In the genomic region with DNA sequence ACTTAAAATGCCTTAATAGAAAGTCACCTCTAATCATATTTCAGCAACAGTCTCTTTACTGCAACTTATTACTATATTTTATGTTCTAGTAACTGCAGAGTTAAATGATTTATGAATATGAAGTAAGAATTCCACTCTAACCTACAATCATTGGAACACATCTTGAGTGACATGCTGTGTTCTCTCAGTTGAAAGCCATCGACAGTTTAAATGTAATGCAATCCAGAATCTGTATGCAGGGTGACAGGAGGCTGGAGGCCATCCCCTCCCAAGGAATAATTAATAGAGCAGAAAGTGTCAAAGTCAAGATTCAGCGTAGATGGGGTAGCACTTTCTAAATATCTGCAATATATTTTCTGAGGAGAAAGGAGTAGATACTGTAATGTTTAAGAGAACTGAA, we compare ENCODE assay signal across 2 cellular contexts.
TF ChIP-seq lines count a peak whose summit lies in the region.

No MANE protein-coding gene starts in this region.

TF ChIP-seq in SK-N-SH, 30 proteins besides CTCF, POLR2A, EP300 and RAD21 (continued from another document):
- TF ChIP-seq, protein P1, sequence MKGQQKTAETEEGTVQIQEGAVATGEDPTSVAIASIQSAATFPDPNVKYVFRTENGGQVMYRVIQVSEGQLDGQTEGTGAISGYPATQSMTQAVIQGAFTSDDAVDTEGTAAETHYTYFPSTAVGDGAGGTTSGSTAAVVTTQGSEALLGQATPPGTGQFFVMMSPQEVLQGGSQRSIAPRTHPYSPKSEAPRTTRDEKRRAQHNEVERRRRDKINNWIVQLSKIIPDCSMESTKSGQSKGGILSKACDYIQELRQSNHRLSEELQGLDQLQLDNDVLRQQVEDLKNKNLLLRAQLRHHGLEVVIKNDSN (IDR thresholded peaks at IDR 0.05; ENCODE audit: borderline replicate concordance, low read depth) = no peak
- TF ChIP-seq EZH2phosphoT487 (IDR thresholded peaks at IDR 0.05; ENCODE audit: borderline replicate concordance, low read depth) (no peak), GATA2 (CRISPR knock-in tag; IDR thresholded peaks at IDR 0.05) (no peak), SIN3A (IDR thresholded peaks at IDR 0.05; ENCODE audit: borderline replicate concordance, low read depth, low read length) (no peak), POLR2AphosphoS5 (IDR thresholded peaks at IDR 0.05; ENCODE audit: low read depth, low read length) (no peak), GABPA (IDR thresholded peaks at IDR 0.05; ENCODE audit: low read depth) (no peak), RFX5 (IDR thresholded peaks at IDR 0.05; ENCODE audit: low read length) (no peak), FOSL2 (IDR thresholded peaks at IDR 0.05; ENCODE audit: borderline replicate concordance, low read depth) (no peak), SMC3 (IDR thresholded peaks at IDR 0.05; ENCODE audit: low read depth, low read length) (no peak), MXI1 (IDR thresholded peaks at IDR 0.05; ENCODE audit: low read depth, low read length) (no peak), FOXJ3 (CRISPR knock-in tag; IDR thresholded peaks at IDR 0.05) (no peak), MEF2A (IDR thresholded peaks at IDR 0.05; ENCODE audit: borderline replicate concordance, low read depth) (no peak), CHD2 (IDR thresholded peaks at IDR 0.05; ENCODE audit: low read length, partially characterized antibody) (no peak), TCF12 (IDR thresholded peaks at IDR 0.05) (no peak), JUND (IDR thresholded peaks at IDR 0.05) (no peak), NRF1 (IDR thresholded peaks at IDR 0.05; ENCODE audit: low read depth, low read length) (no peak)
- TF ChIP-seq, protein P2, sequence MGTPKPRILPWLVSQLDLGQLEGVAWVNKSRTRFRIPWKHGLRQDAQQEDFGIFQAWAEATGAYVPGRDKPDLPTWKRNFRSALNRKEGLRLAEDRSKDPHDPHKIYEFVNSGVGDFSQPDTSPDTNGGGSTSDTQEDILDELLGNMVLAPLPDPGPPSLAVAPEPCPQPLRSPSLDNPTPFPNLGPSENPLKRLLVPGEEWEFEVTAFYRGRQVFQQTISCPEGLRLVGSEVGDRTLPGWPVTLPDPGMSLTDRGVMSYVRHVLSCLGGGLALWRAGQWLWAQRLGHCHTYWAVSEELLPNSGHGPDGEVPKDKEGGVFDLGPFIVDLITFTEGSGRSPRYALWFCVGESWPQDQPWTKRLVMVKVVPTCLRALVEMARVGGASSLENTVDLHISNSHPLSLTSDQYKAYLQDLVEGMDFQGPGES (IDR thresholded peaks at IDR 0.05; ENCODE audit: low read depth, low read length) = no peak

TF ChIP-seq in SK-N-SH treated with all-trans-retinoic acid at 6 μM for 48 hours, 23 proteins besides CTCF, POLR2A, EP300 and RAD21 (continued from another document):
- TF ChIP-seq, protein P3, sequence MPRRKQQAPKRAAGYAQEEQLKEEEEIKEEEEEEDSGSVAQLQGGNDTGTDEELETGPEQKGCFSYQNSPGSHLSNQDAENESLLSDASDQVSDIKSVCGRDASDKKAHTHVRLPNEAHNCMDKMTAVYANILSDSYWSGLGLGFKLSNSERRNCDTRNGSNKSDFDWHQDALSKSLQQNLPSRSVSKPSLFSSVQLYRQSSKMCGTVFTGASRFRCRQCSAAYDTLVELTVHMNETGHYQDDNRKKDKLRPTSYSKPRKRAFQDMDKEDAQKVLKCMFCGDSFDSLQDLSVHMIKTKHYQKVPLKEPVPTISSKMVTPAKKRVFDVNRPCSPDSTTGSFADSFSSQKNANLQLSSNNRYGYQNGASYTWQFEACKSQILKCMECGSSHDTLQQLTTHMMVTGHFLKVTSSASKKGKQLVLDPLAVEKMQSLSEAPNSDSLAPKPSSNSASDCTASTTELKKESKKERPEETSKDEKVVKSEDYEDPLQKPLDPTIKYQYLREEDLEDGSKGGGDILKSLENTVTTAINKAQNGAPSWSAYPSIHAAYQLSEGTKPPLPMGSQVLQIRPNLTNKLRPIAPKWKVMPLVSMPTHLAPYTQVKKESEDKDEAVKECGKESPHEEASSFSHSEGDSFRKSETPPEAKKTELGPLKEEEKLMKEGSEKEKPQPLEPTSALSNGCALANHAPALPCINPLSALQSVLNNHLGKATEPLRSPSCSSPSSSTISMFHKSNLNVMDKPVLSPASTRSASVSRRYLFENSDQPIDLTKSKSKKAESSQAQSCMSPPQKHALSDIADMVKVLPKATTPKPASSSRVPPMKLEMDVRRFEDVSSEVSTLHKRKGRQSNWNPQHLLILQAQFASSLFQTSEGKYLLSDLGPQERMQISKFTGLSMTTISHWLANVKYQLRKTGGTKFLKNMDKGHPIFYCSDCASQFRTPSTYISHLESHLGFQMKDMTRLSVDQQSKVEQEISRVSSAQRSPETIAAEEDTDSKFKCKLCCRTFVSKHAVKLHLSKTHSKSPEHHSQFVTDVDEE (CRISPR knock-in tag; IDR thresholded peaks at IDR 0.05) = no peak
- no peak for TF ChIP-seq ZNF8 (CRISPR knock-in tag; IDR thresholded peaks at IDR 0.05)
- no peak for TF ChIP-seq ZNF70 (CRISPR knock-in tag; IDR thresholded peaks at IDR 0.05)
- TF ChIP-seq SNAI2 (CRISPR knock-in tag; IDR thresholded peaks at IDR 0.05) = no peak
- TF ChIP-seq RARB (CRISPR knock-in tag; IDR thresholded peaks at IDR 0.05) = no peak
- TF ChIP-seq BACH2 (CRISPR knock-in tag; IDR thresholded peaks at IDR 0.05; ENCODE audit: borderline replicate concordance) = no peak
- TF ChIP-seq, protein P4, sequence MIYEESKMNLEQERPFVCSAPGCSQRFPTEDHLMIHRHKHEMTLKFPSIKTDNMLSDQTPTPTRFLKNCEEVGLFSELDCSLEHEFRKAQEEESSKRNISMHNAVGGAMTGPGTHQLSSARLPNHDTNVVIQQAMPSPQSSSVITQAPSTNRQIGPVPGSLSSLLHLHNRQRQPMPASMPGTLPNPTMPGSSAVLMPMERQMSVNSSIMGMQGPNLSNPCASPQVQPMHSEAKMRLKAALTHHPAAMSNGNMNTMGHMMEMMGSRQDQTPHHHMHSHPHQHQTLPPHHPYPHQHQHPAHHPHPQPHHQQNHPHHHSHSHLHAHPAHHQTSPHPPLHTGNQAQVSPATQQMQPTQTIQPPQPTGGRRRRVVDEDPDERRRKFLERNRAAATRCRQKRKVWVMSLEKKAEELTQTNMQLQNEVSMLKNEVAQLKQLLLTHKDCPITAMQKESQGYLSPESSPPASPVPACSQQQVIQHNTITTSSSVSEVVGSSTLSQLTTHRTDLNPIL (CRISPR knock-in tag; IDR thresholded peaks at IDR 0.05; ENCODE audit: low read depth) = no peak
- no peak for TF ChIP-seq GLIS3 (CRISPR knock-in tag; IDR thresholded peaks at IDR 0.05)
- no peak for TF ChIP-seq ESRRG (CRISPR knock-in tag; IDR thresholded peaks at IDR 0.05)
- TF ChIP-seq, protein P5, sequence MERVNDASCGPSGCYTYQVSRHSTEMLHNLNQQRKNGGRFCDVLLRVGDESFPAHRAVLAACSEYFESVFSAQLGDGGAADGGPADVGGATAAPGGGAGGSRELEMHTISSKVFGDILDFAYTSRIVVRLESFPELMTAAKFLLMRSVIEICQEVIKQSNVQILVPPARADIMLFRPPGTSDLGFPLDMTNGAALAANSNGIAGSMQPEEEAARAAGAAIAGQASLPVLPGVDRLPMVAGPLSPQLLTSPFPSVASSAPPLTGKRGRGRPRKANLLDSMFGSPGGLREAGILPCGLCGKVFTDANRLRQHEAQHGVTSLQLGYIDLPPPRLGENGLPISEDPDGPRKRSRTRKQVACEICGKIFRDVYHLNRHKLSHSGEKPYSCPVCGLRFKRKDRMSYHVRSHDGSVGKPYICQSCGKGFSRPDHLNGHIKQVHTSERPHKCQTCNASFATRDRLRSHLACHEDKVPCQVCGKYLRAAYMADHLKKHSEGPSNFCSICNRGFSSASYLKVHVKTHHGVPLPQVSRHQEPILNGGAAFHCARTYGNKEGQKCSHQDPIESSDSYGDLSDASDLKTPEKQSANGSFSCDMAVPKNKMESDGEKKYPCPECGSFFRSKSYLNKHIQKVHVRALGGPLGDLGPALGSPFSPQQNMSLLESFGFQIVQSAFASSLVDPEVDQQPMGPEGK (CRISPR knock-in tag; IDR thresholded peaks at IDR 0.05; ENCODE audit: borderline replicate concordance) = no peak
- TF ChIP-seq ZFP30 (CRISPR knock-in tag; IDR thresholded peaks at IDR 0.05) = no peak
